In genomic region chr3:57544181-57545125, GRCh38 we compare ENCODE assay signal across 8 cellular contexts. TPM values are rescaled to one million over a fixed set of nuclear protein-coding genes. Genes with fewer than 3 reads are reported as not detected.
A peak's percentile ranks its signal among the peaks of the same experiment; 100 is the strongest.
DNase-seq lines count a peak whose midpoint lies in the region; ATAC-seq and TF ChIP-seq lines count a peak whose summit lies in the region.

Gene DNAH12 (minus strand): TSS chr3:57544344. CDS start chr3:57542870, 1,474 bp downstream.

- H3K4me1 ChIP-seq in left ventricle myocardium inferior (peaks cover 23% of the 10 kb centered on the region), mucosa of descending colon (ENCODE audit: low read depth) (no peaks in the 10 kb centered on the region)

- no peak for DNase-seq in left ventricle myocardium inferior
- DNase-seq in cardiac septum (ENCODE audit: low spot score), result no peak
- peak; percentile 26 for DNase-seq in NCI-H345 treated with DMSO at 0.1 percent for 48 hours (lab: John Stamatoyannopoulos, UW; ENCODE audit: unreplicated experiment)
- peak; percentile 52 to 72 for DNase-seq in dermis microvascular lymphatic vessel endothelial cell (ENCODE audit: low read depth in 2 of 2)
- peak; percentile 18 to 65 (median 57) for DNase-seq in mucosa of descending colon
- no peak for DNase-seq in NCI-H226
- DNase-seq in activated effector memory CD4-positive, alpha-beta T cell treated with Interleukin-2 at 50 U/mL for 16 hours, result no peak

- TF ChIP-seq CTCF in left ventricle myocardium inferior (IDR thresholded peaks at IDR 0.05; ENCODE audit: borderline replicate concordance) (no peak), mucosa of descending colon (IDR thresholded peaks at IDR 0.05) (no peak)

- H3K27ac ChIP-seq in left ventricle myocardium inferior (replicated peaks), result no peak within 1 kb of the TSS

- no peaks in the 10 kb centered on the region for H3K9me3 ChIP-seq in left ventricle myocardium inferior (replicated peaks)
- no peaks in the 10 kb centered on the region for H3K9me3 ChIP-seq in mucosa of descending colon

- intact Hi-C loops in left ventricle myocardium inferior (cut with micrococcal nuclease) (no loop called here), cardiac septum (cut with DNase I) (no loop called here), mucosa of descending colon (cut with DNase I, micrococcal nuclease) (no loop called here)

- H3K27me3 ChIP-seq in left ventricle myocardium inferior (ENCODE audit: low read depth), result no peaks in the 10 kb centered on the region

- H3K4me3 ChIP-seq in left ventricle myocardium inferior (peak within 1 kb of the TSS; percentile 41), mucosa of descending colon (no peak within 1 kb of the TSS)

- H3K36me3 ChIP-seq in left ventricle myocardium inferior (peaks cover under 1% of the 10 kb centered on the region), mucosa of descending colon (ENCODE audit: low read depth) (no peaks in the 10 kb centered on the region)

- ATAC-seq in mucosa of descending colon, result peak; percentile 86
- ATAC-seq in HG03159 (IDR thresholded peaks at IDR 0.05; ENCODE audit: unreplicated experiment), result no peak

RNA-seq across cellular contexts. Expression of gene DNAH12, which starts in this region (rescaled TPM):
- total RNA-seq in left ventricle myocardium inferior (0.16 TPM), cardiac septum (0.22 TPM), dermis microvascular lymphatic vessel endothelial cell (under 0.01 TPM in 2 replicates), mucosa of descending colon (under 1 TPM; 0.07 to 0.26 (median 0.16) TPM)

Comparison
In these comparisons a context has a peak if more than half of its experiments do, and no peak if none do; other contexts are left out.
1. Peak in DNase-seq in dermis microvascular lymphatic vessel endothelial cell; RNA of the gene not detected or under 1 TPM.
2. Peak in DNase-seq and ATAC-seq in mucosa of descending colon; RNA of the gene not detected or under 1 TPM.